Comparison of ENCODE assay signal across 16 cellular contexts in genomic region chr14:29799718-29800117, GRCh38.
DNase-seq lines count a peak whose midpoint lies in the region; ATAC-seq lines count a peak whose summit lies in the region.
"Had no signal": no experiment of that assay in that cellular context is flagged by ENCODE, and none has a peak within 500 bp of the region (broad histone marks: within the 10 kb centered on the region; RNA-seq: fewer than 3 reads in every experiment).

No MANE protein-coding gene starts in this region.

- H3K27me3 ChIP-seq in HUES48 (ENCODE audit: control insufficient read depth, insufficient read depth, low read length), result no peaks in the 10 kb centered on the region
- H3K27me3 ChIP-seq: MG63, SJCRH30 had no signal

- H3K9me3 ChIP-seq in HUES48 (ENCODE audit: control insufficient read depth, insufficient read depth, low read length), result no peaks in the 10 kb centered on the region
- H3K9me3 ChIP-seq: MG63, SJCRH30 had no signal

- ATAC-seq in GM18870 (IDR thresholded peaks at IDR 0.05; ENCODE audit: unreplicated experiment) (peak; percentile 80), HG02610 (IDR thresholded peaks at IDR 0.05; ENCODE audit: unreplicated experiment) (peak; percentile 92), naive B cell (ENCODE audit: low read depth in 2 of 2) (peak; percentile 61 to 90)
- ATAC-seq: stimulated activated naive CD8-positive, alpha-beta T cell treated with anti-CD3 and anti-CD28 coated beads, Interleukin-15, amount 100 ng/mL, for 72 hours had no signal

- H3K9ac ChIP-seq in HUES48 (ENCODE audit: low read depth, low read length), result peak overlapping the region; percentile 0; the same call in 1 of the 2 replicates

- DNase-seq in naive B cell (no peak), DMS153 (lab: John Stamatoyannopoulos, UW) (no peak), NCI-H1092 (lab: John Stamatoyannopoulos, UW) (no peak), activated gamma-delta T cell treated with Interleukin-2 at 50 U/mL for 16 hours (no peak), DMS153 treated with DMSO at 0.1 percent for 48 hours (lab: John Stamatoyannopoulos, UW; ENCODE audit: unreplicated experiment) (no peak)
- DNase-seq: activated CD4-positive, alpha-beta T cell treated with anti-CD3 and anti-CD28 coated beads for 1 hour; activated gamma-delta T cell; CD8-positive, alpha-beta memory T cell; mesenchymal stem cell; MG63; NCI-H524; SJCRH30; stimulated activated naive CD8-positive, alpha-beta T cell treated with anti-CD3 and anti-CD28 coated beads, Interleukin-15, amount 100 ng/mL, for 72 hours had no signal

- peak overlapping the region in 3 of 8 donors; percentile 10 to 61 (median 47) for H3K4me3 Mint-ChIP-seq in naive B cell
- H3K4me3 Mint-ChIP-seq: CD8-positive, alpha-beta memory T cell; stimulated activated naive CD8-positive, alpha-beta T cell treated with anti-CD3 and anti-CD28 coated beads, Interleukin-15, amount 100 ng/mL, for 72 hours had no signal

- H3K4me1 ChIP-seq in HUES48 (ENCODE audit: control insufficient read depth, insufficient read depth, low read length), result peaks cover 35% of the 10 kb centered on the region
- H3K4me1 ChIP-seq: SJCRH30 had no signal

- H3K27ac ChIP-seq in HUES48 (ENCODE audit: low read depth, low read length), result no peak overlapping the region
- H3K27ac ChIP-seq: SJCRH30 had no signal

- H3K4me3 ChIP-seq in HUES48 (ENCODE audit: low read depth, low read length), result no peak overlapping the region
- H3K4me3 ChIP-seq: MG63, SJCRH30 had no signal

- H3K27ac Mint-ChIP-seq in naive B cell, result peak overlapping the region in 1 of 6 donors; percentile 55
- H3K27ac Mint-ChIP-seq: CD8-positive, alpha-beta memory T cell; stimulated activated naive CD8-positive, alpha-beta T cell treated with anti-CD3 and anti-CD28 coated beads, Interleukin-15, amount 100 ng/mL, for 72 hours had no signal

- no peaks in the 10 kb centered on the region for H3K36me3 Mint-ChIP-seq in naive B cell
- H3K36me3 Mint-ChIP-seq: CD8-positive, alpha-beta memory T cell had no signal

- H3K9me3 Mint-ChIP-seq in naive B cell, result no peaks in the 10 kb centered on the region
- H3K9me3 Mint-ChIP-seq: stimulated activated naive CD8-positive, alpha-beta T cell treated with anti-CD3 and anti-CD28 coated beads, Interleukin-15, amount 100 ng/mL, for 72 hours had no signal

- H3K4me1 Mint-ChIP-seq in naive B cell, result peaks cover 0 to 4% (median 0%) of the 10 kb centered on the region in 3 donors
- H3K4me1 Mint-ChIP-seq: CD8-positive, alpha-beta memory T cell; stimulated activated naive CD8-positive, alpha-beta T cell treated with anti-CD3 and anti-CD28 coated beads, Interleukin-15, amount 100 ng/mL, for 72 hours had no signal

- no peaks in the 10 kb centered on the region for H3K27me3 Mint-ChIP-seq in naive B cell
- H3K27me3 Mint-ChIP-seq: CD8-positive, alpha-beta memory T cell; stimulated activated naive CD8-positive, alpha-beta T cell treated with anti-CD3 and anti-CD28 coated beads, Interleukin-15, amount 100 ng/mL, for 72 hours had no signal

- no peaks in the 10 kb centered on the region for H3K36me3 ChIP-seq in HUES48 (ENCODE audit: control insufficient read depth, insufficient read depth, low read length)
- H3K36me3 ChIP-seq: MG63, SJCRH30 had no signal
